In genomic region chr5:161545701-161546462, GRCh38 we compare ENCODE assay signal across 8 cellular contexts. TPM values are rescaled to one million over a fixed set of nuclear protein-coding genes. Genes with fewer than 3 reads are reported as not detected.
A peak's percentile ranks its signal among the peaks of the same experiment; 100 is the strongest.
DNase-seq lines count a peak whose midpoint lies in the region; ATAC-seq and TF ChIP-seq lines count a peak whose summit lies in the region.

No MANE protein-coding gene starts in this region.

- H3K27me3 ChIP-seq in DOHH2 (ENCODE audit: control insufficient read depth, low read length) (no peaks in the 10 kb centered on the region), foreskin keratinocyte (peaks cover 54% of the 10 kb centered on the region)

- peak overlapping the region; percentile 73 for H3K4me3 Mint-ChIP-seq in activated CD8-positive, alpha-beta T cell treated with anti-CD3 and anti-CD28 coated beads, Interleukin-2, amount 10 ng/mL, durations not matched to agents 7 days and 5 days
- peak overlapping the region; percentile 62 to 89 (median 81) for H3K4me3 Mint-ChIP-seq in naive thymus-derived CD8-positive, alpha-beta T cell

- peak overlapping the region; percentile 87 for H3K4me3 ChIP-seq in DOHH2 (ENCODE audit: low read length)

- peaks cover 13% of the 10 kb centered on the region for H3K4me1 Mint-ChIP-seq in activated CD8-positive, alpha-beta T cell treated with anti-CD3 and anti-CD28 coated beads, Interleukin-2, amount 10 ng/mL, durations not matched to agents 7 days and 5 days (ENCODE audit: low read depth)
- H3K4me1 Mint-ChIP-seq in naive thymus-derived CD8-positive, alpha-beta T cell: peaks cover 4 to 30% (median 17%) of the 10 kb centered on the region in 4 donors

- H3K4me1 ChIP-seq in DOHH2 (ENCODE audit: control insufficient read depth, low read length): peaks cover 26% of the 10 kb centered on the region
- H3K4me1 ChIP-seq in foreskin keratinocyte: no peaks in the 10 kb centered on the region

- H3K27ac ChIP-seq in DOHH2 (ENCODE audit: low read depth, low read length) (peak overlapping the region; percentile 30; the same call in 1 of the 2 replicates), foreskin keratinocyte (no peak overlapping the region)

- no peaks in the 10 kb centered on the region for H3K9me3 ChIP-seq in DOHH2 (ENCODE audit: control insufficient read depth, insufficient read depth, low read length)

- CTCF ChIA-PET in activated CD8-positive, alpha-beta T cell treated with anti-CD3 and anti-CD28 coated beads, Interleukin-2, amount 10 ng/mL, durations not matched to agents 7 days and 5 days (lab: Charles Lee): interaction anchor here (2.3 kb wide), 1 partner anchor 1801 kb away, joined by 6 read pairs; no protein-coding TSS in a partner anchor

- no peaks in the 10 kb centered on the region for H3K36me3 Mint-ChIP-seq in activated CD8-positive, alpha-beta T cell treated with anti-CD3 and anti-CD28 coated beads, Interleukin-2, amount 10 ng/mL, durations not matched to agents 7 days and 5 days (ENCODE audit: low read depth)
- peaks cover 0 to 10% (median 3%) of the 10 kb centered on the region in 3 donors for H3K36me3 Mint-ChIP-seq in naive thymus-derived CD8-positive, alpha-beta T cell

- no peak for DNase-seq in activated CD8-positive, alpha-beta T cell treated with anti-CD3 and anti-CD28 coated beads, Interleukin-2, amount 10 ng/mL, durations not matched to agents 7 days and 5 days
- no peak for DNase-seq in naive thymus-derived CD8-positive, alpha-beta T cell
- DNase-seq in DMS 273 treated with DMSO at 0.1 percent for 48 hours (lab: John Stamatoyannopoulos, UW) (no peak), DMS79 treated with DMSO at 0.1 percent for 48 hours (lab: John Stamatoyannopoulos, UW) (no peak), foreskin keratinocyte (no peak)

- H3K36me3 ChIP-seq in DOHH2 (ENCODE audit: control insufficient read depth, low read length): no peaks in the 10 kb centered on the region

- no peaks in the 10 kb centered on the region for H4K20me1 ChIP-seq in DOHH2 (ENCODE audit: control insufficient read depth, insufficient read depth, low read depth, low read length)

- ATAC-seq in GM21528 (IDR thresholded peaks at IDR 0.05; ENCODE audit: low FRiP score, unreplicated experiment) (peak; percentile 2), HG02588 (IDR thresholded peaks at IDR 0.05; ENCODE audit: unreplicated experiment) (no peak), foreskin keratinocyte (no peak)
- peak; percentile 11 for ATAC-seq in activated CD8-positive, alpha-beta T cell treated with anti-CD3 and anti-CD28 coated beads, Interleukin-2, amount 10 ng/mL, durations not matched to agents 7 days and 5 days
- no peak for ATAC-seq in naive thymus-derived CD8-positive, alpha-beta T cell

- TF ChIP-seq CTCF in DOHH2 (IDR thresholded peaks at IDR 0.05; ENCODE audit: low read depth, low read length, poor library complexity, severe bottlenecking) (no peak), foreskin keratinocyte (conservative IDR thresholded peaks at IDR 0.05) (no peak)

- H3K9me2 ChIP-seq in DOHH2 (replicated peaks; ENCODE audit: control insufficient read depth, low read length): no peaks in the 10 kb centered on the region

- no peak overlapping the region for H3K27ac Mint-ChIP-seq in activated CD8-positive, alpha-beta T cell treated with anti-CD3 and anti-CD28 coated beads, Interleukin-2, amount 10 ng/mL, durations not matched to agents 7 days and 5 days
- H3K27ac Mint-ChIP-seq in naive thymus-derived CD8-positive, alpha-beta T cell: no peak overlapping the region

- no peaks in the 10 kb centered on the region for H3K9me3 Mint-ChIP-seq in activated CD8-positive, alpha-beta T cell treated with anti-CD3 and anti-CD28 coated beads, Interleukin-2, amount 10 ng/mL, durations not matched to agents 7 days and 5 days (ENCODE audit: insufficient read depth)
- peaks cover 0 to 10% (median 6%) of the 10 kb centered on the region in 9 donors for H3K9me3 Mint-ChIP-seq in naive thymus-derived CD8-positive, alpha-beta T cell

- peaks cover 46% of the 10 kb centered on the region for H3K27me3 Mint-ChIP-seq in activated CD8-positive, alpha-beta T cell treated with anti-CD3 and anti-CD28 coated beads, Interleukin-2, amount 10 ng/mL, durations not matched to agents 7 days and 5 days (ENCODE audit: low read depth)
- peaks cover 26 to 65% (median 56%) of the 10 kb centered on the region in 5 donors for H3K27me3 Mint-ChIP-seq in naive thymus-derived CD8-positive, alpha-beta T cell

- H3K4me2 ChIP-seq in DOHH2 (ENCODE audit: low read length): peak overlapping the region; percentile 85

- peaks cover 12% of the 10 kb centered on the region for H3K79me2 ChIP-seq in DOHH2 (ENCODE audit: control insufficient read depth, low read length)

- no peaks in the 10 kb centered on the region for H3F3A ChIP-seq in DOHH2 (ENCODE audit: control insufficient read depth, insufficient read depth)

- POLR2A ChIA-PET in activated CD8-positive, alpha-beta T cell treated with anti-CD3 and anti-CD28 coated beads, Interleukin-2, amount 10 ng/mL, durations not matched to agents 7 days and 5 days (lab: Charles Lee): interaction anchor here (0.6 kb wide), 1 partner anchor 26 kb away, joined by 3 read pairs; no protein-coding TSS in a partner anchor
- POLR2A ChIA-PET in naive thymus-derived CD8-positive, alpha-beta T cell (lab: Charles Lee): no interaction called here

RNA-seq across cellular contexts. Expression of gene GABRB2, which starts 0.6 kb away (rescaled TPM):
- total RNA-seq in activated CD8-positive, alpha-beta T cell treated with anti-CD3 and anti-CD28 coated beads, Interleukin-2, amount 10 ng/mL, durations not matched to agents 7 days and 5 days: not detected
- total RNA-seq in naive thymus-derived CD8-positive, alpha-beta T cell: not detected
- polyA plus RNA-seq in naive thymus-derived CD8-positive, alpha-beta T cell: not detected
- not detected in 2 replicates for total RNA-seq in foreskin keratinocyte
- not detected in 2 replicates for polyA plus RNA-seq in foreskin keratinocyte

Comparison
In these comparisons a context has a peak if more than half of its experiments do, and no peak if none do; other contexts are left out.
1. ATAC-seq: peak in GM21528 (single experiment) and activated CD8-positive, alpha-beta T cell treated with anti-CD3 and anti-CD28 coated beads, Interleukin-2, amount 10 ng/mL, durations not matched to agents 7 days and 5 days (single experiment); none in naive thymus-derived CD8-positive, alpha-beta T cell (0 of 2), HG02588 (single experiment) and foreskin keratinocyte (single experiment).